In the genomic region with DNA sequence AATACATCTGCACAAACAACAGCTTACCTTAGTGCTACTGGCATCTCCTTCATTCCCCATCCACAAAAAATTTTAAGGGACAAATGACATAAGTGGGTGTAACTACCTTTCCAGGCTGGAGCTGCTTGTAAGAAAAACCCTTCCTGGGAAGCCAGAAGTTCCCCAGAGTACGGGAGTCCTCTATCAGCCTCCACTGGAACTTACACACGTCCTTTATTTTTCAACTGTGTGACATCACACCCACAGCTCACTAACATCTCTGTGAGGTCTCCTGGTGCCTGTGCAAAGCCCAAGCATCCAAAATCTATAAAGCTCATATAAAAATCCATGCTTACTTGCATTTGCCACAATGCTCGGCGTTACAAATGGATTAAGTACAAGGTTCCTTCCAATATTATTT, we compare ENCODE assay signal across 10 cellular contexts. TPM values are rescaled to one million over a fixed set of nuclear protein-coding genes. Genes with fewer than 3 reads are reported as not detected.
DNase-seq lines count a peak whose midpoint lies in the region; ATAC-seq and TF ChIP-seq lines count a peak whose summit lies in the region.
"Had no signal": no experiment of that assay in that cellular context is flagged by ENCODE, and none has a peak within 500 bp of the region (broad histone marks: within the 10 kb centered on the region; RNA-seq: fewer than 3 reads in every experiment).

No MANE protein-coding gene starts in this region.

- POLR2A ChIA-PET in activated CD8-positive, alpha-beta T cell treated with anti-CD3 and anti-CD28 coated beads, Interleukin-2, amount 10 ng/mL, durations not matched to agents 7 days and 5 days (lab: Charles Lee), result interaction anchor here (1.0 kb wide), 2 partner anchors 11 to 17 kb away, joined by 3 to 5 read pairs; no protein-coding TSS in a partner anchor

- H3K36me3 Mint-ChIP-seq in activated naive CD4-positive, alpha-beta T cell treated with anti-CD3 and anti-CD28 coated beads for 36 hours (ENCODE audit: low read depth), result peaks cover 6% of the 10 kb centered on the region
- peaks cover 6% of the 10 kb centered on the region for H3K36me3 Mint-ChIP-seq in activated CD8-positive, alpha-beta T cell treated with anti-CD3 and anti-CD28 coated beads, Interleukin-2, amount 10 ng/mL, durations not matched to agents 7 days and 5 days (ENCODE audit: low read depth)

- peak overlapping the region; percentile 14 to 78 for H3K27ac ChIP-seq in thoracic aorta

- H3K4me3 ChIP-seq in thoracic aorta, result peak overlapping the region; percentile 57
- H3K4me3 ChIP-seq: lung had no signal

- no peaks in the 10 kb centered on the region for H3K27me3 ChIP-seq in thoracic aorta (replicated peaks; ENCODE audit: insufficient read depth)

- H3K4me1 Mint-ChIP-seq in activated naive CD4-positive, alpha-beta T cell treated with anti-CD3 and anti-CD28 coated beads for 36 hours (ENCODE audit: low read depth), result peaks cover 64% of the 10 kb centered on the region
- peaks cover 48% of the 10 kb centered on the region for H3K4me1 Mint-ChIP-seq in activated CD8-positive, alpha-beta T cell treated with anti-CD3 and anti-CD28 coated beads, Interleukin-2, amount 10 ng/mL, durations not matched to agents 7 days and 5 days (ENCODE audit: low read depth)

- CTCF ChIA-PET in activated naive CD4-positive, alpha-beta T cell treated with anti-CD3 and anti-CD28 coated beads for 36 hours (lab: Charles Lee), result interaction anchor here (0.8 to 2.1 kb wide), 2 partner anchors 9 to 35 kb away, joined by 3 to 5 read pairs; no protein-coding TSS in a partner anchor
- CTCF ChIA-PET in activated CD8-positive, alpha-beta T cell treated with anti-CD3 and anti-CD28 coated beads, Interleukin-2, amount 10 ng/mL, durations not matched to agents 7 days and 5 days (lab: Charles Lee), result interaction anchor here (1.4 to 2.5 kb wide), 4 partner anchors 8 to 65 kb away, joined by 6 to 17 read pairs (median 6); no protein-coding TSS in a partner anchor

- H3K4me3 Mint-ChIP-seq in activated naive CD4-positive, alpha-beta T cell treated with anti-CD3 and anti-CD28 coated beads for 36 hours, result peak overlapping the region; percentile 42
- H3K4me3 Mint-ChIP-seq in activated CD8-positive, alpha-beta T cell treated with anti-CD3 and anti-CD28 coated beads, Interleukin-2, amount 10 ng/mL, durations not matched to agents 7 days and 5 days, result peak overlapping the region; percentile 55

- H3K27me3 Mint-ChIP-seq in activated naive CD4-positive, alpha-beta T cell treated with anti-CD3 and anti-CD28 coated beads for 36 hours (ENCODE audit: low read depth), result no peaks in the 10 kb centered on the region
- H3K27me3 Mint-ChIP-seq in activated CD8-positive, alpha-beta T cell treated with anti-CD3 and anti-CD28 coated beads, Interleukin-2, amount 10 ng/mL, durations not matched to agents 7 days and 5 days (ENCODE audit: low read depth), result no peaks in the 10 kb centered on the region

- no peak for DNase-seq in activated naive CD4-positive, alpha-beta T cell treated with anti-CD3 and anti-CD28 coated beads for 36 hours
- no peak for DNase-seq in activated naive CD4-positive, alpha-beta T cell treated with anti-CD3 and anti-CD28 coated beads, Interleukin-2, amount 50 U/mL, for 16 hours
- no peak for DNase-seq in activated CD8-positive, alpha-beta T cell treated with anti-CD3 and anti-CD28 coated beads, Interleukin-2, amount 10 ng/mL, durations not matched to agents 7 days and 5 days
- DNase-seq in left ventricle myocardium superior, result no peak
- DNase-seq in thoracic aorta (ENCODE audit: low spot score), result no peak
- DNase-seq in dedifferentiated amniotic fluid mesenchymal stem cell (ENCODE audit: extremely low spot score), result no peak
- DNase-seq in stimulated activated CD4-positive, alpha-beta T cell treated with anti-CD3 and anti-CD28 coated beads, Interleukin-12 subunit alpha, Interleukin-12 subunit beta, amount 100 ng/mL, for 4 hours, result no peak
- DNase-seq in SHP77 (lab: John Stamatoyannopoulos, UW), result no peak
- DNase-seq: NCI-H1694 treated with DMSO at 0.1 percent for 48 hours had no signal

- H3K36me3 ChIP-seq in thoracic aorta, result no peaks in the 10 kb centered on the region

- no peak for ATAC-seq in activated CD8-positive, alpha-beta T cell treated with anti-CD3 and anti-CD28 coated beads, Interleukin-2, amount 10 ng/mL, durations not matched to agents 7 days and 5 days
- ATAC-seq in left ventricle myocardium superior (peak; percentile 51), thoracic aorta (ENCODE audit: insufficient number of reproducible peaks, low FRiP score, low read depth) (no peak)

- H3K9me3 ChIP-seq in thoracic aorta, result no peaks in the 10 kb centered on the region

- no peak for TF ChIP-seq CTCF in thoracic aorta (IDR thresholded peaks at IDR 0.05)

- intact Hi-C loops in activated naive CD4-positive, alpha-beta T cell treated with anti-CD3 and anti-CD28 coated beads for 36 hours (cut with micrococcal nuclease), result loop anchor here (2.0 kb wide), 3 partner anchors 528 to 1776 kb away; no protein-coding TSS in a partner anchor
- intact Hi-C loops in left ventricle myocardium superior (cut with micrococcal nuclease), result no loop called here

- peaks cover 35 to 86% of the 10 kb centered on the region in 2 donors for H3K4me1 ChIP-seq in thoracic aorta (ENCODE audit: control insufficient read depth in 1 of 2, low read depth in 2 of 2)

- H3K9me3 Mint-ChIP-seq in activated naive CD4-positive, alpha-beta T cell treated with anti-CD3 and anti-CD28 coated beads for 36 hours, result peaks cover 3% of the 10 kb centered on the region
- no peaks in the 10 kb centered on the region for H3K9me3 Mint-ChIP-seq in activated CD8-positive, alpha-beta T cell treated with anti-CD3 and anti-CD28 coated beads, Interleukin-2, amount 10 ng/mL, durations not matched to agents 7 days and 5 days (ENCODE audit: insufficient read depth)

- H3K27ac Mint-ChIP-seq in activated naive CD4-positive, alpha-beta T cell treated with anti-CD3 and anti-CD28 coated beads for 36 hours, result peak overlapping the region; percentile 94
- H3K27ac Mint-ChIP-seq in activated CD8-positive, alpha-beta T cell treated with anti-CD3 and anti-CD28 coated beads, Interleukin-2, amount 10 ng/mL, durations not matched to agents 7 days and 5 days, result peak overlapping the region; percentile 65

RNA-seq across cellular contexts. Expression of a gene that starts 27.6 kb away (rescaled TPM):
- 10 to 100 TPM; 18.3 to 19.0 TPM for total RNA-seq in activated naive CD4-positive, alpha-beta T cell treated with anti-CD3 and anti-CD28 coated beads for 36 hours
- 10 to 100 TPM; 14.7 to 17.1 TPM for total RNA-seq in activated CD8-positive, alpha-beta T cell treated with anti-CD3 and anti-CD28 coated beads, Interleukin-2, amount 10 ng/mL, durations not matched to agents 7 days and 5 days
- total RNA-seq in left ventricle myocardium superior (104 TPM), thoracic aorta (100 to 1,000 TPM; 121 to 131 TPM)
